8 cellular contexts compared by ENCODE assay signal in genomic region chr11:319465-320273, GRCh38. TPM values are rescaled to one million over a fixed set of nuclear protein-coding genes. Genes with fewer than 3 reads are reported as not detected.
A peak's percentile ranks its signal among the peaks of the same experiment; 100 is the strongest.
DNase-seq lines count a peak whose midpoint lies in the region; ATAC-seq lines count a peak whose summit lies in the region.
"Not testable (repeated sequence)": the region's sequence is repeated elsewhere in the genome, so short reads cannot be mapped to it uniquely, and the experiment has no call there.
"Had no signal": no experiment of that assay in that cellular context is flagged by ENCODE, and none has a peak within 500 bp of the region (broad histone marks: within the 10 kb centered on the region; RNA-seq: fewer than 3 reads in every experiment).

No MANE protein-coding gene starts in this region.

- peak overlapping the region; percentile 85 to 89 for H3K4me3 Mint-ChIP-seq in stimulated activated naive CD8-positive, alpha-beta T cell treated with anti-CD3 and anti-CD28 coated beads, Interleukin-15, amount 100 ng/mL, for 72 hours

- peak overlapping the region; percentile 49 for H3K4me3 ChIP-seq in SJSA1
- H3K4me3 ChIP-seq in muscle layer of duodenum (ENCODE audit: low read depth in 1 of 2, low read length in 2 of 2): peak overlapping the region; percentile 74

- not testable (repeated sequence) for H3K9me3 Mint-ChIP-seq in stimulated activated naive CD8-positive, alpha-beta T cell treated with anti-CD3 and anti-CD28 coated beads, Interleukin-15, amount 100 ng/mL, for 72 hours

- H3K27me3 Mint-ChIP-seq in stimulated activated naive CD8-positive, alpha-beta T cell treated with anti-CD3 and anti-CD28 coated beads, Interleukin-15, amount 100 ng/mL, for 72 hours: not testable (repeated sequence)

- not testable (repeated sequence) for H3K9me3 ChIP-seq in SJSA1 (replicated peaks); muscle layer of duodenum (ENCODE audit: control insufficient read depth in 1 of 2, low read length in 2 of 2)

- intact Hi-C loops in Right ventricle myocardium inferior (cut with DNase I): not testable (repeated sequence)

- not testable (repeated sequence) for H3K4me1 ChIP-seq in SJSA1 (replicated peaks); muscle layer of duodenum (ENCODE audit: control insufficient read depth in 1 of 2, insufficient read depth in 2 of 2, low read length in 2 of 2)

- not testable (repeated sequence) for H3K27me3 ChIP-seq in SJSA1 (replicated peaks); muscle layer of duodenum (ENCODE audit: low read depth, low read length)

- H3K4me1 Mint-ChIP-seq in stimulated activated naive CD8-positive, alpha-beta T cell treated with anti-CD3 and anti-CD28 coated beads, Interleukin-15, amount 100 ng/mL, for 72 hours: peaks cover 57% of the 10 kb centered on the region

- DNase-seq in D341Med (ENCODE audit: low spot score) (peak; percentile 3), SJSA1 (ENCODE audit: low read depth in 1 of 2, low spot score in 2 of 2) (peak in 1 of 2 experiments; percentile 28), astrocyte of the hippocampus (ENCODE audit: low read depth, low spot score) (peak; percentile 28), Right ventricle myocardium inferior (ENCODE audit: missing footprints) (peak; percentile 63)
- DNase-seq in stimulated activated naive CD8-positive, alpha-beta T cell treated with anti-CD3 and anti-CD28 coated beads, Interleukin-15, amount 100 ng/mL, for 72 hours: peak in 1 of 2 donors; percentile 48

- peak overlapping the region; percentile 84 to 90 for H3K27ac Mint-ChIP-seq in stimulated activated naive CD8-positive, alpha-beta T cell treated with anti-CD3 and anti-CD28 coated beads, Interleukin-15, amount 100 ng/mL, for 72 hours

- H3K27ac ChIP-seq in SJSA1: not testable (repeated sequence)
- peak overlapping the region; percentile 83 for H3K27ac ChIP-seq in muscle layer of duodenum (ENCODE audit: low read length)

- not testable (repeated sequence) for H3K36me3 ChIP-seq in SJSA1; muscle layer of duodenum (ENCODE audit: control insufficient read depth in 1 of 2, insufficient read depth in 2 of 2, low read length in 2 of 2)

- peak; percentile 10 for ATAC-seq in Right ventricle myocardium inferior
- ATAC-seq in stimulated activated naive CD8-positive, alpha-beta T cell treated with anti-CD3 and anti-CD28 coated beads, Interleukin-15, amount 100 ng/mL, for 72 hours: peak; percentile 37

RNA-seq across cellular contexts. Expression of gene IFITM3, which starts 1.0 kb away (rescaled TPM):
- 43.5 and 63.1 TPM in 2 replicates for total RNA-seq in SJSA1 (2014; rRNA removed; shearing (Covaris generic))
- total RNA-seq in Right ventricle myocardium inferior: 401 TPM

RNA-seq across cellular contexts. Expression of gene IFITM1, which starts 5.8 kb away (rescaled TPM):
- 0.37 TPM in 1 of 2 replicates, not detected in the other for total RNA-seq in SJSA1 (2014; rRNA removed; shearing (Covaris generic))
- total RNA-seq in Right ventricle myocardium inferior: 125 TPM

RNA-seq across cellular contexts. Expression of gene IFITM2, which starts 12.1 kb away (rescaled TPM):
- 6.0 and 16.3 TPM in 2 replicates for total RNA-seq in SJSA1 (2014; rRNA removed; shearing (Covaris generic))
- total RNA-seq in Right ventricle myocardium inferior: 253 TPM

RNA-seq across cellular contexts. Expression of gene IFITM5, which starts 20.3 kb away (rescaled TPM):
- not detected in 2 replicates for total RNA-seq in SJSA1 (2014; rRNA removed; shearing (Covaris generic))
- not detected for total RNA-seq in Right ventricle myocardium inferior
- total RNA-seq: cerebellum, mucosa of gallbladder had no signal

RNA-seq across cellular contexts. Expression of gene PGGHG, which starts 30.7 kb away (rescaled TPM):
- 2.1 and 4.6 TPM in 2 replicates for total RNA-seq in SJSA1 (2014; rRNA removed; shearing (Covaris generic))
- 10.0 TPM for total RNA-seq in Right ventricle myocardium inferior

Comparison
In these comparisons a context has a peak if more than half of its experiments do, and no peak if none do; other contexts are left out.
1. RNA of gene IFITM1, which starts 5.8 kb away (total RNA-seq): 125 TPM in Right ventricle myocardium inferior (single experiment); 0.37 TPM in SJSA1; every median in the first group is over 10 times any median in the second.
2. RNA of gene IFITM2, which starts 12.1 kb away (total RNA-seq): 253 TPM in Right ventricle myocardium inferior (single experiment); 6.0 to 16.3 TPM in SJSA1; every median in the first group is over 10 times any median in the second.